34 cellular contexts compared by ENCODE assay signal in the genomic region with DNA sequence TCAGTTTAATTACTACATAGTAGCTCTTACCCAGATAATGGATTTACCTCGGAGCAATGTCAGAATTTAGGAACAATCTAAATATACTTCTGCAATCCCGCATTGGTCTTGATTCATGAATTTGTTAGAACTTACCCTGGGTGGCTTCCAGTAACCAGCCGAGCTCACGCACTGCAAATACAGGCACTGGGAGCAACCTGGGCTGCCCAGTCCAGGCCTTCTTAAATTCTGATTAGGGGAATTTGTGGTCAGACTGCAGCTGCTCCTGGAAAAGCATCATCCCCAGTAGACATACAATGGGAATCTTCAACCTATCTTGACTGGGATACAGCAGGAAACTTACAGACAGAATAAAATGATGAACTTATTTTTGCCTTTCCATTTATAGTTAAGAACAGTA.
"Had no signal": no experiment of that assay in that cellular context is flagged by ENCODE, and none has a peak within 500 bp of the region (broad histone marks: within the 10 kb centered on the region; RNA-seq: fewer than 3 reads in every experiment).

No MANE protein-coding gene starts in this region.

- H3K4me1 Mint-ChIP-seq: activated B cell treated with CpG ODN at 0.5 μM for 24 hours; activated CD4-positive, alpha-beta T cell treated with anti-CD3 and anti-CD28 coated beads, Interleukin-2, amount 10 ng/mL, durations not matched to agents 24 days and 14 days; activated naive CD8-positive, alpha-beta T cell treated with anti-CD3 and anti-CD28 coated beads for 36 hours; activated T-helper 17 cell treated with anti-CD3 and anti-CD28 coated beads, Interleukin-2, amount 50 U/mL, for 72 hours had no signal

- H3K27ac ChIP-seq: adrenal gland, body of pancreas, brain microvascular endothelial cell, breast epithelium, VCaP had no signal

- H3K9me3 ChIP-seq: adrenal gland, body of pancreas, breast epithelium had no signal

- DNase-seq: activated B cell treated with CpG ODN at 0.5 μM for 24 hours; activated CD4-positive, alpha-beta memory T cell treated with anti-CD3 and anti-CD28 coated beads for 36 hours; activated CD4-positive, alpha-beta T cell treated with anti-CD3 and anti-CD28 coated beads for 4 hours; activated CD4-positive, alpha-beta T cell treated with anti-CD3 and anti-CD28 coated beads, Interleukin-2, amount 10 ng/mL, durations not matched to agents 24 days and 14 days; activated CD4-positive, alpha-beta T cell treated with anti-CD3 and anti-CD28 coated beads, Interleukin-2, amount 50 U/mL, for 1 hour; activated CD4-positive, alpha-beta T cell treated with anti-CD3 and anti-CD28 coated beads, Interleukin-2, amount 50 U/mL, for 4 hours; activated CD4-positive, CD25-positive, alpha-beta regulatory T cell treated with anti-CD3 and anti-CD28 coated beads, Interleukin-2, amount 50 U/mL, for 72 hours; activated CD8-positive, alpha-beta memory T cell treated with anti-CD3 and anti-CD28 coated beads, Interleukin-2, amount 50 U/mL, for 4 hours; activated CD8-positive, alpha-beta T cell treated with anti-CD3 and anti-CD28 coated beads for 36 hours; activated effector memory CD4-positive, alpha-beta T cell treated with anti-CD3 and anti-CD28 coated beads, Interleukin-2, amount 50 U/mL, for 16 hours; activated gamma-delta T cell treated with Interleukin-2 at 50 U/mL for 16 hours; activated naive CD4-positive, alpha-beta T cell; activated naive CD4-positive, alpha-beta T cell treated with anti-CD3 and anti-CD28 coated beads for 36 hours; activated naive CD4-positive, alpha-beta T cell treated with anti-CD3 and anti-CD28 coated beads, Interleukin-2, amount 50 U/mL, for 16 hours; activated naive CD8-positive, alpha-beta T cell treated with anti-CD3 and anti-CD28 coated beads for 36 hours; activated T-cell treated with anti-CD3 and anti-CD28 coated beads for 4 hours; activated T-cell treated with anti-CD3 and anti-CD28 coated beads, Interleukin-2, amount 50 U/mL, for 1 hour; activated T-cell treated with anti-CD3 and anti-CD28 coated beads, Interleukin-2, amount 50 U/mL, for 4 hours; activated T-cell treated with anti-CD3 and anti-CD28 coated beads, Interleukin-2, amount 50 U/mL, for 72 hours; adrenal gland; amniotic stem cell; aorta; body of pancreas; brain microvascular endothelial cell; central memory CD4-positive, alpha-beta T cell; T-helper 2 cell; T-helper 9 cell had no signal

- H3K4me1 ChIP-seq: adrenal gland, body of pancreas, breast epithelium had no signal

- H3K4me3 Mint-ChIP-seq: activated B cell treated with CpG ODN at 0.5 μM for 24 hours; activated CD4-positive, alpha-beta memory T cell treated with anti-CD3 and anti-CD28 coated beads for 36 hours; activated CD4-positive, alpha-beta T cell treated with anti-CD3 and anti-CD28 coated beads, Interleukin-2, amount 10 ng/mL, durations not matched to agents 24 days and 14 days; activated CD8-positive, alpha-beta T cell treated with anti-CD3 and anti-CD28 coated beads for 36 hours; activated naive CD4-positive, alpha-beta T cell treated with anti-CD3 and anti-CD28 coated beads for 36 hours; activated naive CD8-positive, alpha-beta T cell treated with anti-CD3 and anti-CD28 coated beads for 36 hours; activated T-cell treated with anti-CD3 and anti-CD28 coated beads, Interleukin-2, amount 50 U/mL, for 4 hours; activated T-cell treated with anti-CD3 and anti-CD28 coated beads, Interleukin-2, amount 50 U/mL, for 72 hours; activated T-helper 1 cell treated with anti-CD3 and anti-CD28 coated beads, Interleukin-12 subunit alpha, Interleukin-12 subunit beta, Interleukin-2, Interleukin-4 antibody, amounts not matched to agents 30 ng/mL and 10 ng/mL and 1 ng/mL, durations not matched to agents 14 hours and 24 hours and 36 hours; activated T-helper 17 cell treated with anti-CD3 and anti-CD28 coated beads, Interleukin-2, amount 50 U/mL, for 72 hours; T-helper 1 cell treated with Interleukin-12 subunit alpha and Interleukin-12 subunit beta and Interleukin-4 antibody, amounts not matched to agents 30 μg/mL and 1 μg/mL, for 36 hours; T-helper 2 cell treated with Interferon-gamma antibody and Interleukin-4, amounts not matched to agents 5 μg/mL and 100 μg/mL, for 36 hours had no signal

- H3K27me3 Mint-ChIP-seq: activated B cell treated with CpG ODN at 0.5 μM for 24 hours; activated CD4-positive, alpha-beta memory T cell treated with anti-CD3 and anti-CD28 coated beads for 36 hours; activated CD4-positive, alpha-beta T cell treated with anti-CD3 and anti-CD28 coated beads, Interleukin-2, amount 10 ng/mL, durations not matched to agents 24 days and 14 days; activated T-helper 17 cell treated with anti-CD3 and anti-CD28 coated beads, Interleukin-2, amount 50 U/mL, for 72 hours had no signal

- H3K36me3 ChIP-seq: adrenal gland, brain microvascular endothelial cell, breast epithelium had no signal

- H3K27me3 ChIP-seq: adrenal gland, body of pancreas, brain microvascular endothelial cell, breast epithelium had no signal

- H3K4me3 ChIP-seq: adrenal gland, body of pancreas, breast epithelium had no signal

- H3K27ac Mint-ChIP-seq: activated B cell treated with CpG ODN at 0.5 μM for 24 hours; activated CD4-positive, alpha-beta memory T cell treated with anti-CD3 and anti-CD28 coated beads for 36 hours; activated CD4-positive, alpha-beta T cell treated with anti-CD3 and anti-CD28 coated beads, Interleukin-2, amount 10 ng/mL, durations not matched to agents 24 days and 14 days; activated CD8-positive, alpha-beta T cell treated with anti-CD3 and anti-CD28 coated beads for 36 hours; activated naive CD4-positive, alpha-beta T cell treated with anti-CD3 and anti-CD28 coated beads for 36 hours; activated naive CD4-positive, alpha-beta T cell treated with anti-CD3 and anti-CD28 coated beads, Interleukin-2, amount 50 U/mL, for 72 hours; activated naive CD8-positive, alpha-beta T cell treated with anti-CD3 and anti-CD28 coated beads for 36 hours; activated T-cell treated with anti-CD3 and anti-CD28 coated beads, Interleukin-2, amount 50 U/mL, for 72 hours; activated T-helper 1 cell treated with anti-CD3 and anti-CD28 coated beads, Interleukin-12 subunit alpha, Interleukin-12 subunit beta, Interleukin-2, Interleukin-4 antibody, amounts not matched to agents 30 ng/mL and 10 ng/mL and 1 ng/mL, durations not matched to agents 14 hours and 24 hours and 36 hours; activated T-helper 17 cell treated with anti-CD3 and anti-CD28 coated beads, Interleukin-2, amount 50 U/mL, for 72 hours; T-helper 1 cell treated with Interleukin-12 subunit alpha and Interleukin-12 subunit beta and Interleukin-4 antibody, amounts not matched to agents 30 μg/mL and 1 μg/mL, for 36 hours; T-helper 2 cell treated with Interferon-gamma antibody and Interleukin-4, amounts not matched to agents 5 μg/mL and 100 μg/mL, for 36 hours had no signal

- H3K36me3 Mint-ChIP-seq: activated CD4-positive, alpha-beta memory T cell treated with anti-CD3 and anti-CD28 coated beads for 36 hours; activated naive CD4-positive, alpha-beta T cell treated with anti-CD3 and anti-CD28 coated beads, Interleukin-2, amount 50 U/mL, for 72 hours; activated naive CD8-positive, alpha-beta T cell treated with anti-CD3 and anti-CD28 coated beads for 36 hours had no signal

- H3K9me3 Mint-ChIP-seq: activated B cell treated with CpG ODN at 0.5 μM for 24 hours; activated CD4-positive, alpha-beta memory T cell treated with anti-CD3 and anti-CD28 coated beads for 36 hours; activated CD4-positive, alpha-beta T cell treated with anti-CD3 and anti-CD28 coated beads, Interleukin-2, amount 10 ng/mL, durations not matched to agents 24 days and 14 days; activated CD8-positive, alpha-beta T cell treated with anti-CD3 and anti-CD28 coated beads for 36 hours; activated naive CD4-positive, alpha-beta T cell treated with anti-CD3 and anti-CD28 coated beads for 36 hours; activated naive CD4-positive, alpha-beta T cell treated with anti-CD3 and anti-CD28 coated beads, Interleukin-2, amount 50 U/mL, for 72 hours; activated naive CD8-positive, alpha-beta T cell treated with anti-CD3 and anti-CD28 coated beads for 36 hours; activated T-cell treated with anti-CD3 and anti-CD28 coated beads, Interleukin-2, amount 50 U/mL, for 4 hours; activated T-cell treated with anti-CD3 and anti-CD28 coated beads, Interleukin-2, amount 50 U/mL, for 72 hours; activated T-helper 1 cell treated with anti-CD3 and anti-CD28 coated beads, Interleukin-12 subunit alpha, Interleukin-12 subunit beta, Interleukin-2, Interleukin-4 antibody, amounts not matched to agents 30 ng/mL and 10 ng/mL and 1 ng/mL, durations not matched to agents 14 hours and 24 hours and 36 hours; activated T-helper 17 cell treated with anti-CD3 and anti-CD28 coated beads, Interleukin-2, amount 50 U/mL, for 72 hours; T-helper 1 cell treated with Interleukin-12 subunit alpha and Interleukin-12 subunit beta and Interleukin-4 antibody, amounts not matched to agents 30 μg/mL and 1 μg/mL, for 36 hours; T-helper 2 cell treated with Interferon-gamma antibody and Interleukin-4, amounts not matched to agents 5 μg/mL and 100 μg/mL, for 36 hours had no signal
